ENCODE assay signal across 12 cellular contexts in genomic region chr12:124509300-124509675, GRCh38. TPM values are rescaled to one million over a fixed set of nuclear protein-coding genes. Genes with fewer than 3 reads are reported as not detected.
DNase-seq lines count a peak whose midpoint lies in the region; ATAC-seq and TF ChIP-seq lines count a peak whose summit lies in the region.
"Had no signal": no experiment of that assay in that cellular context is flagged by ENCODE, and none has a peak within 500 bp of the region (broad histone marks: within the 10 kb centered on the region; RNA-seq: fewer than 3 reads in every experiment).

No MANE protein-coding gene starts in this region.

- H3K27ac ChIP-seq in SJCRH30, result peak overlapping the region; percentile 60
- H3K27ac ChIP-seq in foreskin keratinocyte, result no peak overlapping the region
- H3K27ac ChIP-seq: HL-60 had no signal

- H3K9me3 ChIP-seq in SJCRH30 (replicated peaks), result no peaks in the 10 kb centered on the region
- H3K9me3 ChIP-seq in skeletal muscle satellite cell (replicated peaks; ENCODE audit: low read length), result no peaks in the 10 kb centered on the region
- no peaks in the 10 kb centered on the region for H3K9me3 ChIP-seq in MG63

- H3K36me3 ChIP-seq in SJCRH30 (peaks cover 2% of the 10 kb centered on the region; the same call in 1 of the 2 replicates), skeletal muscle satellite cell (ENCODE audit: insufficient read depth, low read length) (no peaks in the 10 kb centered on the region), MG63 (peaks cover 20% of the 10 kb centered on the region)

- peaks cover 70% of the 10 kb centered on the region for H3K4me1 ChIP-seq in SJCRH30
- H3K4me1 ChIP-seq in foreskin keratinocyte, result peaks cover 47% of the 10 kb centered on the region
- H3K4me1 ChIP-seq in skeletal muscle satellite cell (ENCODE audit: control insufficient read depth, insufficient read depth, low read length), result peaks cover 83% of the 10 kb centered on the region

- ATAC-seq in foreskin keratinocyte (peak; percentile 3), HG02571 (IDR thresholded peaks at IDR 0.05; ENCODE audit: unreplicated experiment) (no peak)

- H3K27me3 ChIP-seq in SJCRH30 (no peaks in the 10 kb centered on the region), foreskin keratinocyte (no peaks in the 10 kb centered on the region), skeletal muscle satellite cell (ENCODE audit: control insufficient read depth, insufficient read depth, low read length) (no peaks in the 10 kb centered on the region), MG63 (no peaks in the 10 kb centered on the region)

- peak overlapping the region; percentile 58 for H3K9ac ChIP-seq in skeletal muscle satellite cell (ENCODE audit: low read depth, low read length)

- DNase-seq in ELR (ENCODE audit: low read depth) (peak; percentile 18), SJCRH30 (no peak), foreskin keratinocyte (no peak), COLO829 (ENCODE audit: low spot score) (no peak), MG63 (no peak), cerebellar nuclear complex (lab: John Stamatoyannopoulos, UW) (no peak)
- DNase-seq: activated T-cell treated with anti-CD3 and anti-CD28 coated beads, Interleukin-2, amount 50 U/mL, for 48 hours; DMS153; NCI-H2171 had no signal

- H3K4me2 ChIP-seq in skeletal muscle satellite cell (ENCODE audit: low read length), result peak overlapping the region; percentile 65

- TF ChIP-seq CTCF in foreskin keratinocyte (conservative IDR thresholded peaks at IDR 0.05), result no peak

- H3K4me3 ChIP-seq in SJCRH30 (no peak overlapping the region), skeletal muscle satellite cell (ENCODE audit: low read length) (peak overlapping the region; percentile 26), MG63 (no peak overlapping the region)

RNA-seq across cellular contexts. Expression of gene NCOR2, which starts 58.1 kb away (rescaled TPM):
- total RNA-seq in SJCRH30 (2014; rRNA removed; shearing (Covaris generic)), result 48.5 and 52.2 TPM in 2 replicates
- total RNA-seq in foreskin keratinocyte, result 49.8 and 61.0 TPM in 2 replicates
- 32.1 and 38.1 TPM in 2 replicates for polyA plus RNA-seq in foreskin keratinocyte
- 46.6 and 66.2 TPM in 2 replicates for total RNA-seq in skeletal muscle satellite cell (2012; rRNA removed)
- 17.0 and 32.9 TPM in 2 replicates for total RNA-seq in MG63 (2014; rRNA removed; shearing (Covaris generic); ENCODE audit: low replicate concordance)
